In the genomic region with DNA sequence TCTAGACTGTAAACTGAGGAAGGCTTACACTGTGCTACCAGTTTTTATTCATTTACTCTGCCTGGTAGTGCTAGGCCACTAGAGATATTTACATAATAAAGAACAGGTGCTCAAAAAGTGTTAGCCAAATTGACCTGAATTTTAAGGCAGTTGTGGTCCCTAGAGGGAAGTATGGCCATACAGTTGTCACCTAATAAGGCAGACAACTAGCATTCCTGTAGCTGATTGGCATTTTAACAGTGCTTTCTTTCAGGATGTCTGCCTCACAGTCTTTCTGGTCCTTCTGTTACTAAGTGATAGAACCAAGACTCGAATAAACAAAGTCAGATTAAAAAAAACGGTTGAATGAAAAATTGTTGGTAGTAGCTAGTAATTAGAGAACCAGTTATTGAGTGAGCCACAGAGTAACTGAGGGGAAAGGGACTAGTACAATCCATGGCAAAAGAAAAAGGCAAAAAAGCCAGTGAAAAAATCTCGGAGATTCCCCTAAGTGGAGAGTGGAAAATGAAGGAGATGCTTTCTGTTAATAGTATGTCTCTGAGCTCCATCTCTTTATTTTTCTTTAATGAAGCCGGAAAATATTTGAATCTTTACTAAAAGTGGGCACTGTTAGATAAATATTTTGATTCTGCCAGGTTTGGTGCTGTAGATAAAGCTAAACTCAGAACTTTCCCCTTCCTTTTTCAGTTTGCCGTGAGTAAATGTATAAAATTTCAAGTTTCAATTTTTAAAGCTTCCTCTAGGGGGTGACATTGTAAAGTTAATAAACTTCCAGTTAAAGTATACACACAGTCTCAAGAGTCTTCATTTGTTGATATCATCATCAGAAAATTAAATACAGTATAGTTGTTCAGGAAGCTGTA, we compare ENCODE assay signal across 8 cellular contexts. TPM values are rescaled to one million over a fixed set of nuclear protein-coding genes. Genes with fewer than 3 reads are reported as not detected.
DNase-seq lines count a peak whose midpoint lies in the region; ATAC-seq, FAIRE-seq and TF ChIP-seq lines count a peak whose summit lies in the region.

No MANE protein-coding gene starts in this region.

- H3K36me3 ChIP-seq in pancreas, result no peaks in the 10 kb centered on the region
- no peaks in the 10 kb centered on the region for H3K36me3 ChIP-seq in sigmoid colon

- peaks cover 0 to 4% (median 0%) of the 10 kb centered on the region in 3 donors for H3K4me1 ChIP-seq in pancreas
- H3K4me1 ChIP-seq in sigmoid colon, result peaks cover 0 to 20% (median 8%) of the 10 kb centered on the region in 4 donors

- CTCF ChIA-PET in RWPE1 (lab: Yijun Ruan, JAX), result interaction anchor here (0.6 to 1.3 kb wide), 10 partner anchors 9 to 318 kb away, joined by 3 to 12 read pairs (median 3); a partner anchor contains a TSS

- POLR2A ChIA-PET in RWPE1 (lab: Yijun Ruan, JAX; ENCODE audit: low non-redundant PET), result no interaction called here

- no peak for TF ChIP-seq EP300 in sigmoid colon (IDR thresholded peaks at IDR 0.05)

- DNase-seq in NCI-H2081 (lab: John Stamatoyannopoulos, UW) (peak; percentile 3 to 11), NCI-H2081 treated with DMSO at 0.1 percent for 48 hours (lab: John Stamatoyannopoulos, UW) (no peak), RWPE1 (ENCODE audit: low spot score) (peak; percentile 25), fibroblast of pulmonary artery (ENCODE audit: low read depth) (peak; percentile 60), pancreas (no peak), sigmoid colon (no peak)
- no peak for DNase-seq in activated CD8-positive, alpha-beta memory T cell treated with anti-CD3 and anti-CD28 coated beads for 24 hours

- TF ChIP-seq POLR2A in sigmoid colon (IDR thresholded peaks at IDR 0.05), result no peak

- H3K4me3 ChIP-seq in fibroblast of pulmonary artery (replicated peaks; ENCODE audit: low read depth, low read length) (peak overlapping the region; percentile 21), pancreas (no peak overlapping the region), sigmoid colon (no peak overlapping the region)

- 29 to 32% methylated on average over 5 of the region's 5 CpGs for WGBS in pancreas, 2 donors
- WGBS in sigmoid colon, 2 donors, result 54 to 62% methylated on average over 5 of the region's 5 CpGs

- peak; percentile 84 for FAIRE-seq in pancreas (lab: Jason Lieb, UNC)

- H3K27ac ChIP-seq in RWPE1, result no peak overlapping the region
- H3K27ac ChIP-seq in pancreas, result no peak overlapping the region
- H3K27ac ChIP-seq in sigmoid colon, result no peak overlapping the region

- no peaks in the 10 kb centered on the region for H3K9me3 ChIP-seq in pancreas
- no peaks in the 10 kb centered on the region for H3K9me3 ChIP-seq in sigmoid colon

- intact Hi-C loops in pancreas (cut with DNase I), result loop anchor here in 1 of 3 donors (10.0 kb wide), 1 partner anchor 229 kb away; no protein-coding TSS in a partner anchor
- intact Hi-C loops in sigmoid colon (cut with DNase I), result no loop called here

- no peaks in the 10 kb centered on the region for H3K27me3 ChIP-seq in pancreas
- no peaks in the 10 kb centered on the region for H3K27me3 ChIP-seq in sigmoid colon

- ATAC-seq in HG03060 (IDR thresholded peaks at IDR 0.05; ENCODE audit: low read depth, unreplicated experiment) (peak; percentile 47), pancreas (peak; percentile 43 to 79 (median 76))

- TF ChIP-seq CTCF in RWPE1 (conservative IDR thresholded peaks at IDR 0.05; ENCODE audit: low read depth) (peak; percentile 51), fibroblast of pulmonary artery (IDR thresholded peaks at IDR 0.05; ENCODE audit: low read length, missing control alignments) (peak; percentile 39), pancreas (IDR thresholded peaks at IDR 0.05) (peak in 3 of 4 donors; percentile 21 to 31 (median 22)), sigmoid colon (IDR thresholded peaks at IDR 0.05) (peak in 1 of 4 experiments; percentile 5)

RNA-seq across cellular contexts. Expression of a gene that starts 9.1 kb away (rescaled TPM):
- total RNA-seq in pancreas (10 to 100 TPM in 4 of 6 donors, 1 to 10 TPM in 2; 9.8 to 20.3 (median 14.1) TPM), sigmoid colon (10 to 100 TPM; 33.3 to 46.2 (median 36.6) TPM)
- polyA plus RNA-seq in pancreas (10 to 100 TPM in 1 of 2 donors, 1 to 10 TPM in 1; 6.2 to 14.7 TPM), sigmoid colon (10 to 100 TPM; 37.0 to 62.0 (median 49.9) TPM)

RNA-seq across cellular contexts. Expression of a gene that starts 9.2 kb away (rescaled TPM):
- total RNA-seq in pancreas (under 1 TPM in 1 of 6 donors, not detected in 5; 0.12 TPM), sigmoid colon (not detected)
- polyA plus RNA-seq in pancreas (not detected), sigmoid colon (not detected)

RNA-seq across cellular contexts. Expression of a gene that starts 23.4 kb away (rescaled TPM):
- total RNA-seq in pancreas, result not detected
- polyA plus RNA-seq in pancreas, result not detected
- not detected for total RNA-seq in sigmoid colon
- not detected for polyA plus RNA-seq in sigmoid colon

Comparison
In these comparisons a context has a peak if more than half of its experiments do, and no peak if none do; other contexts are left out.
1. DNase-seq: peak in NCI-H2081 (2 of 2), RWPE1 (single experiment) and fibroblast of pulmonary artery (single experiment); none in NCI-H2081 treated with DMSO at 0.1 percent for 48 hours (single experiment), pancreas (0 of 6), sigmoid colon (single experiment) and activated CD8-positive, alpha-beta memory T cell treated with anti-CD3 and anti-CD28 coated beads for 24 hours (single experiment).